Comparison of ENCODE assay signal across 17 cellular contexts in genomic region chr7:40525764-40526163, GRCh38.
DNase-seq lines count a peak whose midpoint lies in the region; ATAC-seq and TF ChIP-seq lines count a peak whose summit lies in the region.
"Had no signal": no experiment of that assay in that cellular context is flagged by ENCODE, and none has a peak within 500 bp of the region (broad histone marks: within the 10 kb centered on the region; RNA-seq: fewer than 3 reads in every experiment).

No MANE protein-coding gene starts in this region.

- H3K9me3 ChIP-seq in BE2C (no peaks in the 10 kb centered on the region), PC-3 (ENCODE audit: low read length) (no peaks in the 10 kb centered on the region)

- H2AFZ ChIP-seq in PC-3 (ENCODE audit: low read length): no peak overlapping the region
- H2AFZ ChIP-seq: PC-9 had no signal

- H3K36me3 ChIP-seq in BE2C: no peaks in the 10 kb centered on the region
- no peaks in the 10 kb centered on the region for H3K36me3 ChIP-seq in PC-3 (ENCODE audit: low read depth, low read length)

- ATAC-seq in PC-3 (no peak; the same call in 1 of the 2 replicates), left ventricle myocardium superior (no peak), omental fat pad (ENCODE audit: low FRiP score) (no peak)

- H3K4me1 ChIP-seq in BE2C (peaks cover 26% of the 10 kb centered on the region), PC-3 (ENCODE audit: insufficient read depth, low read length) (no peaks in the 10 kb centered on the region)

- no peak overlapping the region for H3K4me2 ChIP-seq in PC-3 (ENCODE audit: low read length)
- H3K4me2 ChIP-seq: KMS-11, PC-9 had no signal

- peak; percentile 78 for DNase-seq in BE2C
- DNase-seq in PC-3: peak; percentile 18
- peak; percentile 31 for DNase-seq in cerebellar cortex (ENCODE audit: low spot score)
- no peak for DNase-seq in stimulated activated CD4-positive, alpha-beta T cell treated with anti-CD3 and anti-CD28 coated beads, Interleukin-4, amount 100 ng/mL, for 24 hours
- no peak for DNase-seq in left ventricle myocardium superior
- DNase-seq in DMS153 (lab: John Stamatoyannopoulos, UW): no peak
- DNase-seq in omental fat pad (ENCODE audit: low spot score): no peak
- DNase-seq: AML-193, HFFc6, NCI-H1417 treated with DMSO at 0.1 percent for 48 hours, NCI-H1930, NCI-H226, NCI-H524 treated with DMSO at 0.1 percent for 48 hours, PC-9 had no signal

- no TSS peak for BruUV-seq in PC-3 (replicated peaks; lab: Mats Ljungman, UMichigan)

- intact Hi-C loops in PC-3 (cut with micrococcal nuclease) (loop anchor here (10.0 kb wide), 1 partner anchor 59 kb away; no protein-coding TSS in a partner anchor), left ventricle myocardium superior (cut with micrococcal nuclease) (no loop called here)

- no peak overlapping the region for H3K27ac ChIP-seq in PC-3 (ENCODE audit: low read length)
- H3K27ac ChIP-seq: 22Rv1, KMS-11, PC-9 had no signal

- H3K4me3 ChIP-seq in BE2C (ENCODE audit: low read depth, low read length) (no peak overlapping the region), PC-3 (ENCODE audit: low read length) (no peak overlapping the region)
- H3K4me3 ChIP-seq: PC-9 had no signal

- POLR2A ChIA-PET in PC-3 (lab: Charles Lee; ENCODE audit: unreplicated experiment): no interaction called here

- TF ChIP-seq CTCF in BE2C (IDR thresholded peaks at IDR 0.05; ENCODE audit: low read depth, low read length) (no peak), PC-3 (conservative IDR thresholded peaks at IDR 0.05; ENCODE audit: low read depth, low read length) (no peak), nephron (IDR thresholded peaks at IDR 0.05; ENCODE audit: unreplicated experiment in 3 of 3) (no peak), omental fat pad (IDR thresholded peaks at IDR 0.05) (no peak)

- H3K27ac Mint-ChIP-seq in nephron: peak overlapping the region; percentile 7 to 59 (median 21)
- H3K27ac Mint-ChIP-seq: HFFc6 had no signal

- H3K79me2 ChIP-seq in PC-3 (ENCODE audit: low read length): no peaks in the 10 kb centered on the region

- no peaks in the 10 kb centered on the region for H3F3A ChIP-seq in PC-3 (ENCODE audit: low read length, unreplicated experiment)

- no peaks in the 10 kb centered on the region for H3K9me2 ChIP-seq in PC-3 (replicated peaks; ENCODE audit: low read length)

- no peak overlapping the region for H3K9ac ChIP-seq in PC-3 (ENCODE audit: low read length)
- H3K9ac ChIP-seq: KMS-11 had no signal

- no peaks in the 10 kb centered on the region for H4K20me1 ChIP-seq in PC-3 (ENCODE audit: low read length)

- H3K27me3 ChIP-seq in BE2C (no peaks in the 10 kb centered on the region), PC-3 (ENCODE audit: low read length) (no peaks in the 10 kb centered on the region)

- H3K27me3 Mint-ChIP-seq in nephron (ENCODE audit: low read depth): no peaks in the 10 kb centered on the region

- H3K36me3 Mint-ChIP-seq in nephron (ENCODE audit: low read depth): no peaks in the 10 kb centered on the region

- H3K9me3 Mint-ChIP-seq in nephron: no peaks in the 10 kb centered on the region
- H3K9me3 Mint-ChIP-seq: HFFc6 had no signal

- H3K4me3 Mint-ChIP-seq in nephron: no peak overlapping the region
- H3K4me3 Mint-ChIP-seq: HFFc6 had no signal

- CTCF ChIA-PET in PC-3 (lab: Charles Lee): no interaction called here

- H3K4me1 Mint-ChIP-seq in nephron: peaks cover 17% of the 10 kb centered on the region

Comparison
In these comparisons a context has a peak if more than half of its experiments do, and no peak if none do; other contexts are left out.
1. DNase-seq: peak in BE2C (single experiment), PC-3 (single experiment) and cerebellar cortex (single experiment); none in stimulated activated CD4-positive, alpha-beta T cell treated with anti-CD3 and anti-CD28 coated beads, Interleukin-4, amount 100 ng/mL, for 24 hours (single experiment), left ventricle myocardium superior (single experiment), DMS153 (single experiment) and omental fat pad (single experiment).